ENCODE assay signal across 10 cellular contexts in the genomic region with DNA sequence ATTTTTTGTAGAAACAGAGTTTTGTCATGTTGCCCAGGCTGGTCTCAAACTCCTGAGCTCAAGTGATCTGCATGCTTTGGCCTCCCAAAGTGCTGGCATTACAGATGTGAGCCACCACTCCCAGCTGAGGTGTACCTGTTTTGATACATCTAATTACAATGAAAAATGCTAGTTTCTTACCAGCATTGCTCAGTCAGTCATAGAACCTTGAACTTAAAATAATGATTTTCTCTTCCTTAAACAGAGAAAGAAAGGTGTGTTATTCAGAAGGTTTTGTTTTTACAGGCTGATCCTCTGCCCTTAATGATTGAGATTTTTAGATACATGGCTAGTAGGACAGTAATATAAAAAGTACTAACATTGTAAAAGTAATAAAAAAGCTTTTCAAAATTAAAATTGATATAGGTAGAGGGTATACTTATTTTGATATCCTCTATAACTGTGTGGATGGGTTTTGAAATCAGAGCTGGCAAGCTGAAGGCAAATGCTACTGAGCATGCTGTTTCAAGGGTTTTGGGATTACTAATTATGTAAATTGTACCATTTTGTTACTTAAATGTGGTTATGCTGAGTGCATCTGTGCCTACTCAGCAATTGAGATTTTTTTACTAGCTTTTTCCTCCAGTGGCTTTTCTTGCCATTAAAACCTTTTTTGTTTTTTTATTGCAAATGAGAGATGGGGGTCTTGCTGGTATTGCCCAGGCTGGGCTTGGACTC. TPM values are rescaled to one million over a fixed set of nuclear protein-coding genes. Genes with fewer than 3 reads are reported as not detected.
A peak's percentile ranks its signal among the peaks of the same experiment; 100 is the strongest.
DNase-seq lines count a peak whose midpoint lies in the region; ATAC-seq and TF ChIP-seq lines count a peak whose summit lies in the region.
"Had no signal": no experiment of that assay in that cellular context is flagged by ENCODE, and none has a peak within 500 bp of the region (broad histone marks: within the 10 kb centered on the region; RNA-seq: fewer than 3 reads in every experiment).

No MANE protein-coding gene starts in this region.

- no peak overlapping the region for H3K4me3 Mint-ChIP-seq in activated CD8-positive, alpha-beta T cell treated with anti-CD3 and anti-CD28 coated beads for 36 hours
- H3K4me3 Mint-ChIP-seq in activated CD8-positive, alpha-beta T cell treated with anti-CD3 and anti-CD28 coated beads, Interleukin-2, amount 10 ng/mL, durations not matched to agents 7 days and 5 days: no peak overlapping the region
- no peak overlapping the region for H3K4me3 Mint-ChIP-seq in natural killer cell

- no peak for DNase-seq in activated CD8-positive, alpha-beta T cell treated with anti-CD3 and anti-CD28 coated beads for 36 hours
- DNase-seq in activated CD8-positive, alpha-beta T cell treated with anti-CD3 and anti-CD28 coated beads, Interleukin-2, amount 10 ng/mL, durations not matched to agents 7 days and 5 days: no peak
- DNase-seq in natural killer cell (no peak), 8988T (no peak)
- no peak for DNase-seq in activated CD8-positive, alpha-beta memory T cell treated with anti-CD3 and anti-CD28 coated beads, Interleukin-2, amount 50 U/mL, for 4 hours
- DNase-seq: activated naive CD4-positive, alpha-beta T cell treated with Interleukin-2 at 50 U/mL for 16 hours; NCI-H82 had no signal

- peak; percentile 82 for ATAC-seq in activated CD8-positive, alpha-beta T cell treated with anti-CD3 and anti-CD28 coated beads for 36 hours
- ATAC-seq in activated CD8-positive, alpha-beta T cell treated with anti-CD3 and anti-CD28 coated beads, Interleukin-2, amount 10 ng/mL, durations not matched to agents 7 days and 5 days: no peak
- ATAC-seq in GM21717 (IDR thresholded peaks at IDR 0.05; ENCODE audit: unreplicated experiment) (peak; percentile 80), HG03432 (IDR thresholded peaks at IDR 0.05; ENCODE audit: unreplicated experiment) (peak; percentile 89), natural killer cell (no peak), GM21515 (IDR thresholded peaks at IDR 0.05; ENCODE audit: unreplicated experiment) (no peak)

- CTCF ChIA-PET in activated CD8-positive, alpha-beta T cell treated with anti-CD3 and anti-CD28 coated beads for 36 hours (lab: Charles Lee): interaction anchor here (0.6 to 3.7 kb wide), 6 partner anchors 9 to 16 kb away, joined by 3 to 24 read pairs (median 5); a partner anchor contains a TSS
- CTCF ChIA-PET in activated CD8-positive, alpha-beta T cell treated with anti-CD3 and anti-CD28 coated beads, Interleukin-2, amount 10 ng/mL, durations not matched to agents 7 days and 5 days (lab: Charles Lee): interaction anchor here (0.8 to 2.2 kb wide), 4 partner anchors 12 to 17 kb away, joined by 4 to 7 read pairs (median 5); a partner anchor contains a TSS

- H3K27me3 Mint-ChIP-seq in activated CD8-positive, alpha-beta T cell treated with anti-CD3 and anti-CD28 coated beads for 36 hours: no peaks in the 10 kb centered on the region
- H3K27me3 Mint-ChIP-seq in activated CD8-positive, alpha-beta T cell treated with anti-CD3 and anti-CD28 coated beads, Interleukin-2, amount 10 ng/mL, durations not matched to agents 7 days and 5 days (ENCODE audit: low read depth): no peaks in the 10 kb centered on the region
- H3K27me3 Mint-ChIP-seq in natural killer cell (ENCODE audit: low read depth in 2 of 2): no peaks in the 10 kb centered on the region

- H3K36me3 Mint-ChIP-seq in activated CD8-positive, alpha-beta T cell treated with anti-CD3 and anti-CD28 coated beads for 36 hours (ENCODE audit: low read depth): peaks cover 70% of the 10 kb centered on the region
- H3K36me3 Mint-ChIP-seq in activated CD8-positive, alpha-beta T cell treated with anti-CD3 and anti-CD28 coated beads, Interleukin-2, amount 10 ng/mL, durations not matched to agents 7 days and 5 days (ENCODE audit: low read depth): peaks cover 56% of the 10 kb centered on the region
- peaks cover 7% of the 10 kb centered on the region for H3K36me3 Mint-ChIP-seq in natural killer cell

- POLR2A ChIA-PET in activated CD8-positive, alpha-beta T cell treated with anti-CD3 and anti-CD28 coated beads for 36 hours (lab: Charles Lee): interaction anchor here (2.2 to 4.1 kb wide), 2 partner anchors 11 to 16 kb away, joined by 6 to 28 read pairs; a partner anchor contains a TSS
- POLR2A ChIA-PET in activated CD8-positive, alpha-beta T cell treated with anti-CD3 and anti-CD28 coated beads, Interleukin-2, amount 10 ng/mL, durations not matched to agents 7 days and 5 days (lab: Charles Lee): interaction anchor here (0.9 to 2.0 kb wide), 2 partner anchors 15 to 16 kb away, joined by 4 to 10 read pairs; a partner anchor contains a TSS

- peak overlapping the region; percentile 76 for H3K27ac Mint-ChIP-seq in activated CD8-positive, alpha-beta T cell treated with anti-CD3 and anti-CD28 coated beads for 36 hours
- H3K27ac Mint-ChIP-seq in activated CD8-positive, alpha-beta T cell treated with anti-CD3 and anti-CD28 coated beads, Interleukin-2, amount 10 ng/mL, durations not matched to agents 7 days and 5 days: no peak overlapping the region
- peak overlapping the region; percentile 63 to 81 for H3K27ac Mint-ChIP-seq in natural killer cell

- H3K9me3 Mint-ChIP-seq in activated CD8-positive, alpha-beta T cell treated with anti-CD3 and anti-CD28 coated beads for 36 hours: peaks cover 4% of the 10 kb centered on the region
- peaks cover 3% of the 10 kb centered on the region for H3K9me3 Mint-ChIP-seq in activated CD8-positive, alpha-beta T cell treated with anti-CD3 and anti-CD28 coated beads, Interleukin-2, amount 10 ng/mL, durations not matched to agents 7 days and 5 days (ENCODE audit: insufficient read depth)
- no peaks in the 10 kb centered on the region for H3K9me3 Mint-ChIP-seq in natural killer cell

- intact Hi-C loops in activated CD8-positive, alpha-beta T cell treated with anti-CD3 and anti-CD28 coated beads for 36 hours (cut with micrococcal nuclease): no loop called here
- intact Hi-C loops in natural killer cell (cut with micrococcal nuclease): no loop called here

- H3K4me1 Mint-ChIP-seq in activated CD8-positive, alpha-beta T cell treated with anti-CD3 and anti-CD28 coated beads for 36 hours (ENCODE audit: low read depth): peaks cover 89% of the 10 kb centered on the region
- H3K4me1 Mint-ChIP-seq in activated CD8-positive, alpha-beta T cell treated with anti-CD3 and anti-CD28 coated beads, Interleukin-2, amount 10 ng/mL, durations not matched to agents 7 days and 5 days (ENCODE audit: low read depth): peaks cover 68% of the 10 kb centered on the region
- peaks cover 89 to 90% of the 10 kb centered on the region in 2 donors for H3K4me1 Mint-ChIP-seq in natural killer cell

- no peak for TF ChIP-seq CTCF in activated CD8-positive, alpha-beta T cell treated with anti-CD3 and anti-CD28 coated beads for 36 hours (IDR thresholded peaks at IDR 0.05)
- no peak for TF ChIP-seq CTCF in natural killer cell (IDR thresholded peaks at IDR 0.05)

RNA-seq across cellular contexts. Expression of a gene that starts 16.1 kb away (rescaled TPM):
- 100 to 1,000 TPM; 229 to 238 TPM for total RNA-seq in activated CD8-positive, alpha-beta T cell treated with anti-CD3 and anti-CD28 coated beads for 36 hours
- total RNA-seq in activated CD8-positive, alpha-beta T cell treated with anti-CD3 and anti-CD28 coated beads, Interleukin-2, amount 10 ng/mL, durations not matched to agents 7 days and 5 days: 100 to 1,000 TPM; 222 to 228 TPM
- 100 to 1,000 TPM; 330 to 355 (median 353) TPM for total RNA-seq in natural killer cell

Comparison
In these comparisons a context has a peak if more than half of its experiments do, and no peak if none do; other contexts are left out.
1. ATAC-seq: peak in activated CD8-positive, alpha-beta T cell treated with anti-CD3 and anti-CD28 coated beads for 36 hours (single experiment), GM21717 (single experiment) and HG03432 (single experiment); none in activated CD8-positive, alpha-beta T cell treated with anti-CD3 and anti-CD28 coated beads, Interleukin-2, amount 10 ng/mL, durations not matched to agents 7 days and 5 days (single experiment), natural killer cell (0 of 3) and GM21515 (single experiment).